Comparison of ENCODE assay signal across 13 cellular contexts in genomic region chr18:35345950-35346349, GRCh38. TPM values are rescaled to one million over a fixed set of nuclear protein-coding genes. Genes with fewer than 3 reads are reported as not detected.
A peak's percentile ranks its signal among the peaks of the same experiment; 100 is the strongest.
DNase-seq lines count a peak whose midpoint lies in the region; TF ChIP-seq lines count a peak whose summit lies in the region.
"Had no signal": no experiment of that assay in that cellular context is flagged by ENCODE, and none has a peak within 500 bp of the region (broad histone marks: within the 10 kb centered on the region; RNA-seq: fewer than 3 reads in every experiment).

No MANE protein-coding gene starts in this region.

- POLR2A ChIA-PET in MCF 10A (lab: Yijun Ruan, JAX) = interaction anchor here (0.6 to 2.5 kb wide), 5 partner anchors 9 to 1332 kb away, joined by 3 to 26 read pairs (median 8); partner anchors contain the start of genes ZNF397 and ZSCAN30

- H3K4me3 ChIP-seq in breast epithelium (no peak overlapping the region), neural progenitor cell (no peak overlapping the region), vagina (peak overlapping the region in 1 of 2 donors; percentile 97), H7 (ENCODE audit: insufficient read depth, low read depth, low read length) (no peak overlapping the region)

- peaks cover 19% of the 10 kb centered on the region for H3K36me3 Mint-ChIP-seq in MCF 10A (ENCODE audit: insufficient read depth, unreplicated experiment)
- no peaks in the 10 kb centered on the region for H3K36me3 Mint-ChIP-seq in chondrocyte (ENCODE audit: low read depth)
- peaks cover 2% of the 10 kb centered on the region for H3K36me3 Mint-ChIP-seq in neural progenitor cell

- H3K9me3 ChIP-seq in breast epithelium = no peaks in the 10 kb centered on the region
- no peaks in the 10 kb centered on the region for H3K9me3 ChIP-seq in neural progenitor cell (ENCODE audit: low read depth)
- no peaks in the 10 kb centered on the region for H3K9me3 ChIP-seq in vagina

- no peak overlapping the region for H3K4me3 Mint-ChIP-seq in MCF 10A (ENCODE audit: unreplicated experiment)
- H3K4me3 Mint-ChIP-seq in chondrocyte (ENCODE audit: unreplicated experiment) = peak overlapping the region; percentile 25
- H3K4me3 Mint-ChIP-seq in neural progenitor cell = peak overlapping the region; percentile 100

- peak overlapping the region; percentile 100 for H3K27ac ChIP-seq in breast epithelium
- H3K27ac ChIP-seq in neural progenitor cell = no peak overlapping the region
- peak overlapping the region; percentile 100 for H3K27ac ChIP-seq in vagina

- DNase-seq in breast epithelium (ENCODE audit: low spot score in 2 of 2) = no peak
- DNase-seq in MCF 10A (ENCODE audit: unreplicated experiment) = no peak
- no peak for DNase-seq in chondrocyte (ENCODE audit: low spot score)
- no peak for DNase-seq in neural progenitor cell (ENCODE audit: low spot score)
- no peak for DNase-seq in vagina (ENCODE audit: extremely low spot score in 2 of 2)
- no peak for DNase-seq in central memory CD4-positive, alpha-beta T cell
- no peak for DNase-seq in NCI-H2171 (lab: John Stamatoyannopoulos, UW)
- no peak for DNase-seq in H7
- DNase-seq: activated CD4-positive, alpha-beta T cell treated with anti-CD3 and anti-CD28 coated beads, Interleukin-2, amount 10 ng/mL, durations not matched to agents 7 days and 5 days; activated naive CD4-positive, alpha-beta T cell treated with anti-CD3 and anti-CD28 coated beads for 36 hours; NCI-H1694 treated with DMSO at 0.1 percent for 48 hours; NK-92 treated with Interleukin-12 subunit alpha and Interleukin-12 subunit beta, amount 100 ng/mL, for 24 hours; stimulated activated CD8-positive, alpha-beta memory T cell treated with anti-CD3 and anti-CD28 coated beads, Interleukin-4, amount 100 ng/mL, for 48 hours had no signal

- H3K36me3 ChIP-seq in breast epithelium (no peaks in the 10 kb centered on the region), neural progenitor cell (no peaks in the 10 kb centered on the region), vagina (no peaks in the 10 kb centered on the region), H7 (replicated peaks; ENCODE audit: control insufficient read depth, insufficient read depth, low read length) (no peaks in the 10 kb centered on the region)

- peaks cover 33% of the 10 kb centered on the region for H3K79me2 ChIP-seq in neural progenitor cell (ENCODE audit: low read depth)

- intact Hi-C loops in breast epithelium (cut with DNase I; ENCODE audit: low total_unique reads) (loop anchor here (10.0 kb wide), 1 partner anchor 111 kb away; no protein-coding TSS in a partner anchor), MCF 10A (cut with micrococcal nuclease) (loop anchor here (2.0 kb wide), 1 partner anchor 105 kb away; the partner anchor contains the start of gene ZNF397), vagina (cut with DNase I) (loop anchor here (5.0 kb wide), 1 partner anchor 59 kb away; no protein-coding TSS in a partner anchor)

- no peaks in the 10 kb centered on the region for H3K4me1 ChIP-seq in breast epithelium
- peaks cover 12% of the 10 kb centered on the region for H3K4me1 ChIP-seq in neural progenitor cell
- peaks cover 36% of the 10 kb centered on the region for H3K4me1 ChIP-seq in vagina

- H3F3A ChIP-seq in neural progenitor cell (ENCODE audit: low read depth) = no peaks in the 10 kb centered on the region

- no peaks in the 10 kb centered on the region for H3K9me3 Mint-ChIP-seq in MCF 10A (ENCODE audit: unreplicated experiment)
- H3K9me3 Mint-ChIP-seq in chondrocyte (ENCODE audit: low read depth) = no peaks in the 10 kb centered on the region
- no peaks in the 10 kb centered on the region for H3K9me3 Mint-ChIP-seq in neural progenitor cell
- H3K9me3 Mint-ChIP-seq: activated CD4-positive, alpha-beta T cell treated with anti-CD3 and anti-CD28 coated beads, Interleukin-2, amount 10 ng/mL, durations not matched to agents 7 days and 5 days; activated naive CD4-positive, alpha-beta T cell treated with anti-CD3 and anti-CD28 coated beads for 36 hours had no signal

- H3K27me3 Mint-ChIP-seq in MCF 10A (ENCODE audit: insufficient read depth, unreplicated experiment) (no peaks in the 10 kb centered on the region), chondrocyte (ENCODE audit: low read depth) (no peaks in the 10 kb centered on the region), neural progenitor cell (ENCODE audit: insufficient read depth, low read depth) (no peaks in the 10 kb centered on the region)
- H3K27me3 Mint-ChIP-seq: activated CD4-positive, alpha-beta T cell treated with anti-CD3 and anti-CD28 coated beads, Interleukin-2, amount 10 ng/mL, durations not matched to agents 7 days and 5 days had no signal

- CTCF ChIA-PET in MCF 10A (lab: Yijun Ruan, JAX) = interaction anchor here (0.5 to 3.6 kb wide), 5 partner anchors 9 to 1270 kb away, joined by 3 to 18 read pairs (median 4); no protein-coding TSS in a partner anchor

- H3K27ac Mint-ChIP-seq in MCF 10A (ENCODE audit: low read depth, unreplicated experiment) (no peak overlapping the region), chondrocyte (ENCODE audit: unreplicated experiment) (no peak overlapping the region), neural progenitor cell (peak overlapping the region; percentile 76)
- H3K27ac Mint-ChIP-seq: activated CD4-positive, alpha-beta T cell treated with anti-CD3 and anti-CD28 coated beads, Interleukin-2, amount 10 ng/mL, durations not matched to agents 7 days and 5 days; activated naive CD4-positive, alpha-beta T cell treated with anti-CD3 and anti-CD28 coated beads for 36 hours had no signal

- TF ChIP-seq POLR2A in breast epithelium (IDR thresholded peaks at IDR 0.05) (no peak), vagina (IDR thresholded peaks at IDR 0.05) (no peak)

- H3K4me1 Mint-ChIP-seq in MCF 10A (ENCODE audit: insufficient read depth, unreplicated experiment) (peaks cover 9% of the 10 kb centered on the region), chondrocyte (ENCODE audit: low read depth) (peaks cover 31% of the 10 kb centered on the region), neural progenitor cell (peaks cover 33% of the 10 kb centered on the region)

- BruUV-seq in MCF 10A (replicated peaks; lab: Mats Ljungman, UMichigan) = no TSS peak

- TF ChIP-seq CTCF in breast epithelium (IDR thresholded peaks at IDR 0.05) = no peak
- TF ChIP-seq CTCF in MCF 10A (IDR thresholded peaks at IDR 0.05; ENCODE audit: unreplicated experiment) = no peak
- TF ChIP-seq CTCF in chondrocyte (IDR thresholded peaks at IDR 0.05) = no peak
- TF ChIP-seq CTCF in neural progenitor cell (IDR thresholded peaks at IDR 0.05) = no peak
- no peak for TF ChIP-seq CTCF in vagina (IDR thresholded peaks at IDR 0.05)

- H4K20me1 ChIP-seq in neural progenitor cell (ENCODE audit: low read depth) = peaks cover 29% of the 10 kb centered on the region

- H3K9ac ChIP-seq in neural progenitor cell = no peak overlapping the region

- no peaks in the 10 kb centered on the region for H3K27me3 ChIP-seq in breast epithelium
- no peaks in the 10 kb centered on the region for H3K27me3 ChIP-seq in neural progenitor cell
- H3K27me3 ChIP-seq in vagina = no peaks in the 10 kb centered on the region
- no peaks in the 10 kb centered on the region for H3K27me3 ChIP-seq in H7 (ENCODE audit: control insufficient read depth, insufficient read depth, low read length)

- no peak overlapping the region for H3K4me2 ChIP-seq in neural progenitor cell

- no peak overlapping the region for H2AFZ ChIP-seq in neural progenitor cell (replicated peaks)

RNA-seq across cellular contexts. Expression of gene ZNF24, which starts 1.7 kb away (rescaled TPM):
- total RNA-seq in breast epithelium (10 to 100 TPM; 39.0 to 79.0 (median 52.8) TPM), MCF 10A (2022) (39.1 and 44.0 TPM in 2 replicates), chondrocyte (33.2 to 36.1 TPM (median 35.5 TPM) in 3 replicates), neural progenitor cell (ENCODE audit: low replicate concordance) (53.6 and 84.8 TPM in 2 replicates), vagina (24.8 TPM)
- 29.4 and 32.8 TPM in 2 replicates for total RNA-seq in H7 (2014; rRNA removed; shearing (Covaris generic))

RNA-seq across cellular contexts. Expression of gene ZNF396, which starts 31.2 kb away (rescaled TPM):
- total RNA-seq in breast epithelium (1 to 10 TPM; 2.4 to 7.8 (median 4.3) TPM), MCF 10A (2022) (1.2 and 2.0 TPM in 2 replicates), chondrocyte (1.4 to 1.5 TPM (median 1.4 TPM) in 3 replicates), neural progenitor cell (ENCODE audit: low replicate concordance) (1.4 and 2.2 TPM in 2 replicates), vagina (0.98 TPM)
- total RNA-seq in H7 (2014; rRNA removed; shearing (Covaris generic)) = 1.4 and 2.0 TPM in 2 replicates

RNA-seq across cellular contexts. Expression of gene ZSCAN30, which starts 55.9 kb away (rescaled TPM):
- total RNA-seq in breast epithelium (10 to 100 TPM; 12.5 to 33.2 (median 21.3) TPM), MCF 10A (2022) (20.5 and 30.1 TPM in 2 replicates), chondrocyte (8.8 to 14.7 TPM (median 9.8 TPM) in 3 replicates), neural progenitor cell (ENCODE audit: low replicate concordance) (21.7 and 22.1 TPM in 2 replicates), vagina (19.4 TPM)
- 6.2 and 8.2 TPM in 2 replicates for total RNA-seq in H7 (2014; rRNA removed; shearing (Covaris generic))
